In genomic region chr2:102114290-102114721, GRCh38 we compare ENCODE assay signal across 15 cellular contexts. TPM values are rescaled to one million over a fixed set of nuclear protein-coding genes. Genes with fewer than 3 reads are reported as not detected.
DNase-seq lines count a peak whose midpoint lies in the region; ATAC-seq and TF ChIP-seq lines count a peak whose summit lies in the region.
"Had no signal": no experiment of that assay in that cellular context is flagged by ENCODE, and none has a peak within 500 bp of the region (broad histone marks: within the 10 kb centered on the region; RNA-seq: fewer than 3 reads in every experiment).

No MANE protein-coding gene starts in this region.

- no peak overlapping the region for H3K27ac Mint-ChIP-seq in nephron progenitor cell

- TF ChIP-seq EP300 in Ishikawa (IDR thresholded peaks at IDR 0.05; ENCODE audit: borderline replicate concordance) = peak; percentile 63; the same call in 1 of the 2 replicates

- in situ Hi-C loops in KBM-7 (cut with MboI; ENCODE audit: low pct_unique_long_range_greater_than_20kb, low sequenced_read_pairs) = no loop called here

- peaks cover 65% of the 10 kb centered on the region for H3K4me1 Mint-ChIP-seq in nephron progenitor cell

- peaks cover 6% of the 10 kb centered on the region for H3K36me3 Mint-ChIP-seq in nephron progenitor cell (ENCODE audit: low read depth)

- ATAC-seq in omental fat pad (ENCODE audit: low FRiP score) = peak; percentile 69
- ATAC-seq in GM21423 (IDR thresholded peaks at IDR 0.05; ENCODE audit: unreplicated experiment) = no peak
- no peak for ATAC-seq in HG02588 (IDR thresholded peaks at IDR 0.05; ENCODE audit: unreplicated experiment)

- TF ChIP-seq RAD21 in Ishikawa (IDR thresholded peaks at IDR 0.05; ENCODE audit: low read depth) = no peak

- peaks cover 7% of the 10 kb centered on the region for H3K27me3 Mint-ChIP-seq in nephron progenitor cell (ENCODE audit: low read depth, poor library complexity)

- DNase-seq in AG09309 (ENCODE audit: low read depth) (peak; percentile 87), dermis blood vessel endothelial cell (peak; percentile 58), omental fat pad (ENCODE audit: low spot score) (no peak), nephron progenitor cell (no peak), KBM-7 (no peak)
- DNase-seq: activated CD4-positive, CD25-positive, alpha-beta regulatory T cell; NCI-H1436 treated with DMSO at 0.1 percent for 48 hours; stimulated activated CD4-positive, alpha-beta T cell treated with anti-CD3 and anti-CD28 coated beads, Interleukin-4, amount 100 ng/mL, for 4 hours; transverse colon had no signal

- peaks cover 33% of the 10 kb centered on the region for H3K9me3 Mint-ChIP-seq in nephron progenitor cell

- H3K4me3 Mint-ChIP-seq in nephron progenitor cell = no peak overlapping the region

- no peak overlapping the region for H3K4me3 ChIP-seq in AG09309 (ENCODE audit: control insufficient read depth, low read depth, low read length)
- H3K4me3 ChIP-seq: ascending aorta, HAP-1, PC-9, transverse colon had no signal

- TF ChIP-seq CTCF in AG09309 (IDR thresholded peaks at IDR 0.05; ENCODE audit: control insufficient read depth, insufficient read depth, low read depth, low read length, missing control alignments) (no peak), omental fat pad (IDR thresholded peaks at IDR 0.05) (no peak), nephron progenitor cell (IDR thresholded peaks at IDR 0.05) (no peak)

TF ChIP-seq in Ishikawa, 13 proteins besides CTCF, POLR2A, EP300 and RAD21:
- TF ChIP-seq CREB1 (IDR thresholded peaks at IDR 0.05; ENCODE audit: low read depth) (no peak), MAX (IDR thresholded peaks at IDR 0.05) (no peak), FOXM1 (IDR thresholded peaks at IDR 0.05; ENCODE audit: borderline replicate concordance, low read depth) (0 out of 2 replicates have a peak, but pooled peaks have one; percentile 34), TEAD4 (IDR thresholded peaks at IDR 0.05) (peak; percentile 53; the same call in 1 of the 2 replicates)
TF ChIP-seq in Ishikawa: peak in this region for 2.

RNA-seq across cellular contexts. Expression of gene IL1R1, which starts 28.2 kb away (rescaled TPM):
- total RNA-seq in dermis blood vessel endothelial cell = 24.2 and 24.7 TPM in 2 replicates
- 100 to 1,000 TPM; 167 to 541 (median 270) TPM for total RNA-seq in omental fat pad

Comparison
In these comparisons a context has a peak if more than half of its experiments do, and no peak if none do; other contexts are left out.
1. DNase-seq: peak in AG09309 (single experiment) and dermis blood vessel endothelial cell (single experiment); none in omental fat pad (single experiment), nephron progenitor cell (single experiment) and KBM-7 (single experiment).